In genomic region chr12:88842314-88842713, GRCh38 we compare ENCODE assay signal across 8 cellular contexts.
"Had no signal": no experiment of that assay in that cellular context is flagged by ENCODE, and none has a peak within 500 bp of the region (broad histone marks: within the 10 kb centered on the region; RNA-seq: fewer than 3 reads in every experiment).

No MANE protein-coding gene starts in this region.

- ATAC-seq: GM12878 had no signal

- H3K4me3 ChIP-seq: GM12878 had no signal

- DNase-seq: GDM1, GF-D8 had no signal

- FAIRE-seq: G401.6, GM12878, GM12891, GM12892, GM18507, GM19239 had no signal
